ENCODE assay signal across 7 cellular contexts in genomic region chr11:124674168-124674517, GRCh38. TPM values are rescaled to one million over a fixed set of nuclear protein-coding genes. Genes with fewer than 3 reads are reported as not detected.
DNase-seq lines count a peak whose midpoint lies in the region; ATAC-seq lines count a peak whose summit lies in the region.

No MANE protein-coding gene starts in this region.

- peak overlapping the region; percentile 86 for H3K4me3 Mint-ChIP-seq in activated CD8-positive, alpha-beta T cell treated with anti-CD3 and anti-CD28 coated beads, Interleukin-2, amount 10 ng/mL, durations not matched to agents 7 days and 5 days
- peak overlapping the region; percentile 91 for H3K4me3 Mint-ChIP-seq in stimulated activated memory B cell treated with anti-CD40 and anti-IgM and Interleukin-4, amounts not matched to agents 10 μg/mL and 1 μg/mL and 100 μg/mL, for 72 hours

- peaks cover 4% of the 10 kb centered on the region for H3K36me3 Mint-ChIP-seq in activated CD8-positive, alpha-beta T cell treated with anti-CD3 and anti-CD28 coated beads, Interleukin-2, amount 10 ng/mL, durations not matched to agents 7 days and 5 days (ENCODE audit: low read depth)
- no peaks in the 10 kb centered on the region for H3K36me3 Mint-ChIP-seq in stimulated activated memory B cell treated with anti-CD40 and anti-IgM and Interleukin-4, amounts not matched to agents 10 μg/mL and 1 μg/mL and 100 μg/mL, for 72 hours

- POLR2A ChIA-PET in activated CD8-positive, alpha-beta T cell treated with anti-CD3 and anti-CD28 coated beads, Interleukin-2, amount 10 ng/mL, durations not matched to agents 7 days and 5 days (lab: Charles Lee) = interaction anchor here (0.6 to 1.9 kb wide), 4 partner anchors 52 to 96 kb away, joined by 3 to 6 read pairs (median 3); partner anchors contain the start of gene TBRG1

- H3K9ac ChIP-seq in HUES48 (ENCODE audit: low read depth, low read length) (peak overlapping the region; percentile 71; the same call in 1 of the 2 replicates), iPS-18a (ENCODE audit: low read length) (peak overlapping the region; percentile 79)

- H3K4me1 Mint-ChIP-seq in activated CD8-positive, alpha-beta T cell treated with anti-CD3 and anti-CD28 coated beads, Interleukin-2, amount 10 ng/mL, durations not matched to agents 7 days and 5 days (ENCODE audit: low read depth) = peaks cover 34% of the 10 kb centered on the region
- peaks cover 23% of the 10 kb centered on the region for H3K4me1 Mint-ChIP-seq in stimulated activated memory B cell treated with anti-CD40 and anti-IgM and Interleukin-4, amounts not matched to agents 10 μg/mL and 1 μg/mL and 100 μg/mL, for 72 hours

- no peaks in the 10 kb centered on the region for H3K27me3 Mint-ChIP-seq in activated CD8-positive, alpha-beta T cell treated with anti-CD3 and anti-CD28 coated beads, Interleukin-2, amount 10 ng/mL, durations not matched to agents 7 days and 5 days (ENCODE audit: low read depth)
- H3K27me3 Mint-ChIP-seq in stimulated activated memory B cell treated with anti-CD40 and anti-IgM and Interleukin-4, amounts not matched to agents 10 μg/mL and 1 μg/mL and 100 μg/mL, for 72 hours = no peaks in the 10 kb centered on the region

- ATAC-seq in activated CD8-positive, alpha-beta T cell treated with anti-CD3 and anti-CD28 coated beads, Interleukin-2, amount 10 ng/mL, durations not matched to agents 7 days and 5 days = no peak
- no peak for ATAC-seq in stimulated activated memory B cell treated with anti-CD40 and anti-IgM and Interleukin-4, amounts not matched to agents 10 μg/mL and 1 μg/mL and 100 μg/mL, for 72 hours
- no peak for ATAC-seq in GM21737 (IDR thresholded peaks at IDR 0.05; ENCODE audit: unreplicated experiment)
- no peak for ATAC-seq in GM19395 (IDR thresholded peaks at IDR 0.05; ENCODE audit: unreplicated experiment)

- no peaks in the 10 kb centered on the region for H3K9me3 Mint-ChIP-seq in activated CD8-positive, alpha-beta T cell treated with anti-CD3 and anti-CD28 coated beads, Interleukin-2, amount 10 ng/mL, durations not matched to agents 7 days and 5 days (ENCODE audit: insufficient read depth)
- H3K9me3 Mint-ChIP-seq in stimulated activated memory B cell treated with anti-CD40 and anti-IgM and Interleukin-4, amounts not matched to agents 10 μg/mL and 1 μg/mL and 100 μg/mL, for 72 hours = no peaks in the 10 kb centered on the region

- H3K4me3 ChIP-seq in HUES48 (ENCODE audit: low read depth, low read length) (peak overlapping the region; percentile 94), iPS-18a (ENCODE audit: low read length) (peak overlapping the region; percentile 82)

- H3K27ac Mint-ChIP-seq in activated CD8-positive, alpha-beta T cell treated with anti-CD3 and anti-CD28 coated beads, Interleukin-2, amount 10 ng/mL, durations not matched to agents 7 days and 5 days = peak overlapping the region; percentile 89
- peak overlapping the region; percentile 83 for H3K27ac Mint-ChIP-seq in stimulated activated memory B cell treated with anti-CD40 and anti-IgM and Interleukin-4, amounts not matched to agents 10 μg/mL and 1 μg/mL and 100 μg/mL, for 72 hours

- H3K9me3 ChIP-seq in HUES48 (ENCODE audit: control insufficient read depth, insufficient read depth, low read length) (no peaks in the 10 kb centered on the region), iPS-18a (ENCODE audit: control insufficient read depth, low read depth, low read length) (no peaks in the 10 kb centered on the region)

- H3K27me3 ChIP-seq in HUES48 (ENCODE audit: control insufficient read depth, insufficient read depth, low read length) (peaks cover 34% of the 10 kb centered on the region), iPS-18a (ENCODE audit: control insufficient read depth, insufficient read depth, low read length) (peaks cover 43% of the 10 kb centered on the region)

- CTCF ChIA-PET in activated CD8-positive, alpha-beta T cell treated with anti-CD3 and anti-CD28 coated beads, Interleukin-2, amount 10 ng/mL, durations not matched to agents 7 days and 5 days (lab: Charles Lee) = interaction anchor here (1.1 to 2.2 kb wide), 6 partner anchors 72 to 192 kb away, joined by 4 to 13 read pairs (median 6); no protein-coding TSS in a partner anchor

- H3K36me3 ChIP-seq in HUES48 (ENCODE audit: control insufficient read depth, insufficient read depth, low read length) (no peaks in the 10 kb centered on the region), iPS-18a (ENCODE audit: control insufficient read depth, low read depth, low read length) (no peaks in the 10 kb centered on the region)

- H3K4me1 ChIP-seq in HUES48 (ENCODE audit: control insufficient read depth, insufficient read depth, low read length) (0 out of 2 replicates have a peak, but pooled peaks cover 6% of the 10 kb centered on the region), iPS-18a (ENCODE audit: control insufficient read depth, low read depth, low read length) (no peaks in the 10 kb centered on the region)

- H3K27ac ChIP-seq in HUES48 (ENCODE audit: low read depth, low read length) (peak overlapping the region; percentile 83), iPS-18a (ENCODE audit: low read length) (peak overlapping the region; percentile 67)

- DNase-seq in activated CD8-positive, alpha-beta T cell treated with anti-CD3 and anti-CD28 coated beads, Interleukin-2, amount 10 ng/mL, durations not matched to agents 7 days and 5 days = no peak
- DNase-seq in T1000 (lab: John Stamatoyannopoulos, UW) = no peak

RNA-seq across cellular contexts. Expression of gene SPA17, which starts 0.4 kb away (rescaled TPM):
- total RNA-seq in activated CD8-positive, alpha-beta T cell treated with anti-CD3 and anti-CD28 coated beads, Interleukin-2, amount 10 ng/mL, durations not matched to agents 7 days and 5 days = 1 to 10 TPM; 2.6 TPM

RNA-seq across cellular contexts. Expression of gene SIAE, which starts 0.6 kb away (rescaled TPM):
- 1 to 10 TPM; 4.8 to 5.7 TPM for total RNA-seq in activated CD8-positive, alpha-beta T cell treated with anti-CD3 and anti-CD28 coated beads, Interleukin-2, amount 10 ng/mL, durations not matched to agents 7 days and 5 days

RNA-seq across cellular contexts. Expression of gene TBRG1, which starts 51.5 kb away (rescaled TPM):
- 10 to 100 TPM; 36.2 to 41.3 TPM for total RNA-seq in activated CD8-positive, alpha-beta T cell treated with anti-CD3 and anti-CD28 coated beads, Interleukin-2, amount 10 ng/mL, durations not matched to agents 7 days and 5 days
